ENCODE assay signal across 8 cellular contexts in genomic region chr4:138485498-138485897, GRCh38.
"Had no signal": no experiment of that assay in that cellular context is flagged by ENCODE, and none has a peak within 500 bp of the region (broad histone marks: within the 10 kb centered on the region; RNA-seq: fewer than 3 reads in every experiment).

No MANE protein-coding gene starts in this region.

- H2AFZ ChIP-seq: GM23338 had no signal

- H3K4me2 ChIP-seq: GM23338 had no signal

- H3K4me3 Mint-ChIP-seq: GM23338, H9 had no signal

- ATAC-seq: GM23338 had no signal

- H3K4me3 ChIP-seq: GM23338 had no signal

- FAIRE-seq: H1, H54, HTR-8/SVneo had no signal

- H3K27ac Mint-ChIP-seq: GM23338, H9 had no signal

- DNase-seq: H9, HCEC 1CT, IMR-90, KBM-7 had no signal
